Comparison of ENCODE assay signal across 27 cellular contexts in genomic region chr2:76612764-76613163, GRCh38.
"Had no signal": no experiment of that assay in that cellular context is flagged by ENCODE, and none has a peak within 500 bp of the region (broad histone marks: within the 10 kb centered on the region; RNA-seq: fewer than 3 reads in every experiment).

No MANE protein-coding gene starts in this region.

- H3K4me3 ChIP-seq: ascending aorta, breast epithelium, cardiac muscle cell, colonic mucosa had no signal

- H3K4me3 Mint-ChIP-seq: activated B cell treated with CpG ODN at 0.5 μM for 24 hours; activated CD8-positive, alpha-beta T cell treated with anti-CD3 and anti-CD28 coated beads for 36 hours; activated naive CD8-positive, alpha-beta T cell treated with anti-CD3 and anti-CD28 coated beads, Interleukin-2, amount 10 ng/mL, durations not matched to agents 7 days and 5 days; activated T-cell treated with anti-CD3 and anti-CD28 coated beads, Interleukin-2, amount 50 U/mL, for 4 hours; activated T-helper 17 cell treated with anti-CD3 and anti-CD28 coated beads, Interleukin-2, amount 50 U/mL, for 72 hours; brain had no signal

- DNase-seq: activated B cell treated with CpG ODN at 0.5 μM for 24 hours; activated CD4-positive, alpha-beta T cell treated with anti-CD3 and anti-CD28 coated beads for 48 hours; activated CD4-positive, alpha-beta T cell treated with anti-CD3 and anti-CD28 coated beads, Interleukin-2, amount 50 U/mL, for 1 hour; activated CD4-positive, alpha-beta T cell treated with anti-CD3 and anti-CD28 coated beads, Interleukin-2, amount 50 U/mL, for 48 hours; activated CD8-positive, alpha-beta memory T cell treated with anti-CD3 and anti-CD28 coated beads for 24 hours; activated CD8-positive, alpha-beta T cell treated with anti-CD3 and anti-CD28 coated beads for 36 hours; activated effector memory CD4-positive, alpha-beta T cell treated with Interleukin-2 at 50 U/mL for 16 hours; activated gamma-delta T cell treated with Interleukin-2 at 50 U/mL for 16 hours; activated naive CD4-positive, alpha-beta T cell treated with anti-CD3 and anti-CD28 coated beads, Interleukin-2, amount 50 U/mL, for 16 hours; activated naive CD4-positive, alpha-beta T cell treated with Interleukin-2 at 50 U/mL for 16 hours; activated naive CD8-positive, alpha-beta T cell treated with anti-CD3 and anti-CD28 coated beads, Interleukin-2, amount 10 ng/mL, durations not matched to agents 7 days and 5 days; activated T-cell treated with anti-CD3 and anti-CD28 coated beads, Interleukin-2, amount 50 U/mL, for 4 hours; central memory CD4-positive, alpha-beta T cell; cerebellar nuclear complex; colonic mucosa; effector CD8-positive, alpha-beta T cell; foreskin fibroblast; head of caudate nucleus; T-helper 2 cell had no signal

- H3K27me3 Mint-ChIP-seq: activated B cell treated with CpG ODN at 0.5 μM for 24 hours; activated CD8-positive, alpha-beta T cell treated with anti-CD3 and anti-CD28 coated beads for 36 hours; activated naive CD8-positive, alpha-beta T cell treated with anti-CD3 and anti-CD28 coated beads, Interleukin-2, amount 10 ng/mL, durations not matched to agents 7 days and 5 days; activated T-helper 17 cell treated with anti-CD3 and anti-CD28 coated beads, Interleukin-2, amount 50 U/mL, for 72 hours; brain had no signal

- H3K27ac Mint-ChIP-seq: activated B cell treated with CpG ODN at 0.5 μM for 24 hours; activated CD8-positive, alpha-beta T cell treated with anti-CD3 and anti-CD28 coated beads for 36 hours; activated naive CD8-positive, alpha-beta T cell treated with anti-CD3 and anti-CD28 coated beads, Interleukin-2, amount 10 ng/mL, durations not matched to agents 7 days and 5 days; activated T-helper 17 cell treated with anti-CD3 and anti-CD28 coated beads, Interleukin-2, amount 50 U/mL, for 72 hours; brain had no signal

- H3K27ac ChIP-seq: ascending aorta, breast epithelium, cardiac muscle cell, colonic mucosa, VCaP had no signal

- H3K4me1 Mint-ChIP-seq: activated B cell treated with CpG ODN at 0.5 μM for 24 hours; activated naive CD8-positive, alpha-beta T cell treated with anti-CD3 and anti-CD28 coated beads, Interleukin-2, amount 10 ng/mL, durations not matched to agents 7 days and 5 days; activated T-helper 17 cell treated with anti-CD3 and anti-CD28 coated beads, Interleukin-2, amount 50 U/mL, for 72 hours; brain had no signal

- H3K36me3 ChIP-seq: ascending aorta, breast epithelium, cardiac muscle cell, colonic mucosa had no signal

- H3K27me3 ChIP-seq: ascending aorta, breast epithelium, cardiac muscle cell, colonic mucosa had no signal

- H3K9me3 ChIP-seq: ascending aorta, breast epithelium, colonic mucosa had no signal

- H3K4me1 ChIP-seq: ascending aorta, breast epithelium, colonic mucosa had no signal

- H3K36me3 Mint-ChIP-seq: activated naive CD8-positive, alpha-beta T cell treated with anti-CD3 and anti-CD28 coated beads, Interleukin-2, amount 10 ng/mL, durations not matched to agents 7 days and 5 days; brain had no signal

- H3K9me3 Mint-ChIP-seq: activated B cell treated with CpG ODN at 0.5 μM for 24 hours; activated naive CD8-positive, alpha-beta T cell treated with anti-CD3 and anti-CD28 coated beads, Interleukin-2, amount 10 ng/mL, durations not matched to agents 7 days and 5 days; brain had no signal

- ATAC-seq: activated CD4-positive, CD25-positive, alpha-beta regulatory T cell treated with anti-CD3 and anti-CD28 coated beads, Interleukin-2, amount 50 U/mL, for 24 hours; activated CD8-positive, alpha-beta T cell treated with anti-CD3 and anti-CD28 coated beads for 36 hours; activated T-cell treated with anti-CD3 and anti-CD28 coated beads, Interleukin-2, amount 50 U/mL, for 4 hours; activated T-helper 17 cell treated with anti-CD3 and anti-CD28 coated beads, Interleukin-2, amount 50 U/mL, for 72 hours; esophagus mucosa had no signal
